ENCODE assay signal across 8 cellular contexts in the genomic region with DNA sequence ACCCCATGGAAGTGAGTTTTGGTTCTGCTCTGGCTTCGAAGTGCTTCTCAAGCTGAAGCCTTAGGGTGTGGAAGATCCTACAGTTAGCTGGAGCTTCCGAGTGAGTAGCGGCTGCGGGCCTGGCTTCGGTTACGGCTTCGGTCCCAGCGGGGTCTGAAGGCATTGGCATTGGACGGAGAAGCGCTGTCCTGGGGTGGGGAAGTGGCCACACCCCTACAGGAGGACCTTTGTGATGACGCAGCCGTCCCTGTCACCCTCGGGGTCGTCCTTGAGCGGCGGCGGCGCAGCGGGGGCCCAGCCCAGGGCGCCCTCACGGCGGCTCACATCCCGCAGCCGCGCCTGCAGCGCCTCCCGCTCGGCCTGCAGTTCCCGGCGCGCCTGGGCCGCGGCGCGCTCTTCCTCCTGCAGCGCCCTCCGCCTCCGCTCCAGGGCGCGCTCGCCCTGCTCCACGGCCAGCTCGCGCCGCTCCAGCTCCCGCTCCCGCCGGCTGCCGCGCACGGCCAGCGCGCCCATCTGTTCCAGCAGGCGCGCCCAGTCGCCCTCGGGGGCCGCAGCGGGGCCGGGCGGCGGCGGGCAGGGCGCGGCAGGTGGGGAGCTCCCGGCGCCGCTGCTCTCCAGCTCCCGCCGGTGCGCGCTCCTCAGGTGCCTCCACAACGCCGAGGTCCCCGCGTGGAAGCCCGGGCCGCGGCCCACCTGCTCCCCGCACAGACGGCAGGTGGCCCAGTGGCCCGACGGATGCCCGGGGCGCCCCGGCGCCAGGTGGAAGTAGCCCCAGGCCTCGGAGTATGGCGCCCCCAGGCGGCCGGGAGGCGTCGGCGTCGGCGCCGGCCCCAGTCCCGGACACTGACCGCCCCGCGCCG. TPM values are rescaled to one million over a fixed set of nuclear protein-coding genes. Genes with fewer than 3 reads are reported as not detected.
DNase-seq lines count a peak whose midpoint lies in the region; ATAC-seq and TF ChIP-seq lines count a peak whose summit lies in the region.

No MANE protein-coding gene starts in this region.

- POLR2A ChIA-PET in RWPE1 (lab: Yijun Ruan, JAX; ENCODE audit: low non-redundant PET), result no interaction called here

- CTCF ChIA-PET in RWPE1 (lab: Yijun Ruan, JAX), result interaction anchor here (0.6 to 2.0 kb wide), 16 partner anchors 9 to 1788 kb away, joined by 3 to 18 read pairs (median 4); partner anchors contain the start of genes WDR41 and ZBED3

- H3K27me3 ChIP-seq in adipocyte (replicated peaks; ENCODE audit: control insufficient read depth, insufficient read depth, low read length), result no peaks in the 10 kb centered on the region

- H3K36me3 ChIP-seq in adipocyte (ENCODE audit: control insufficient read depth, insufficient read depth, low read length, severe bottlenecking), result no peaks in the 10 kb centered on the region

- peaks cover 10% of the 10 kb centered on the region for H3K4me1 ChIP-seq in adipocyte (ENCODE audit: control insufficient read depth, insufficient read depth, low read length)

- peak; percentile 84 for ATAC-seq in HG03066 (IDR thresholded peaks at IDR 0.05; ENCODE audit: low read depth, unreplicated experiment)
- peak; percentile 91 to 96 for ATAC-seq in left cardiac atrium

- peak overlapping the region; percentile 69 for H3K9ac ChIP-seq in adipocyte (ENCODE audit: low read length)

- intact Hi-C loops in left cardiac atrium (cut with DNase I), result loop anchor here (5.0 to 10.0 kb wide), 2 partner anchors 415 to 1088 kb away; partner anchors contain the start of gene WDR41 (in 1 of the 2)
- intact Hi-C loops in posterior cingulate gyrus (cut with DNase I), result loop anchor here (5.0 kb wide), 1 partner anchor 210 kb away; no protein-coding TSS in a partner anchor

- peak overlapping the region; percentile 75 for H3K4me3 ChIP-seq in adipocyte (ENCODE audit: low read length)

- peak; percentile 74 for TF ChIP-seq CTCF in RWPE1 (conservative IDR thresholded peaks at IDR 0.05; ENCODE audit: low read depth)

- no peaks in the 10 kb centered on the region for H3K9me3 ChIP-seq in adipocyte (ENCODE audit: control insufficient read depth, low read length)

- no peak overlapping the region for H3K27ac ChIP-seq in RWPE1

- peak; percentile 19 for DNase-seq in NCI-H1436 (lab: John Stamatoyannopoulos, UW)
- DNase-seq in NCI-H1436 treated with DMSO at 0.1 percent for 48 hours (lab: John Stamatoyannopoulos, UW), result no peak
- peak; percentile 57 for DNase-seq in RWPE1 (ENCODE audit: low spot score)
- DNase-seq in adipocyte (ENCODE audit: low read depth), result peak; percentile 68
- peak; percentile 78 for DNase-seq in left cardiac atrium
- peak; percentile 42 to 96 (median 67) for DNase-seq in posterior cingulate gyrus
- no peak for DNase-seq in dedifferentiated amniotic fluid mesenchymal stem cell (ENCODE audit: extremely low spot score)

RNA-seq across cellular contexts. Expression of gene ZBED3, which starts 9.9 kb away (rescaled TPM):
- 1 to 10 TPM; 9.7 to 10.0 TPM for total RNA-seq in left cardiac atrium

RNA-seq across cellular contexts. Expression of gene AGGF1, which starts 47.0 kb away (rescaled TPM):
- 10 to 100 TPM; 11.9 to 15.5 TPM for total RNA-seq in left cardiac atrium

Comparison
In these comparisons a context has a peak if more than half of its experiments do, and no peak if none do; other contexts are left out.
1. DNase-seq: peak in NCI-H1436 (single experiment), RWPE1 (single experiment), adipocyte (single experiment), left cardiac atrium (single experiment) and posterior cingulate gyrus (10 of 10); none in NCI-H1436 treated with DMSO at 0.1 percent for 48 hours (single experiment) and dedifferentiated amniotic fluid mesenchymal stem cell (single experiment).